In genomic region chr14:52703225-52703624, GRCh38 we compare ENCODE assay signal across 10 cellular contexts. TPM values are rescaled to one million over a fixed set of nuclear protein-coding genes. Genes with fewer than 3 reads are reported as not detected.
DNase-seq lines count a peak whose midpoint lies in the region; ATAC-seq, FAIRE-seq and TF ChIP-seq lines count a peak whose summit lies in the region.
"Had no signal": no experiment of that assay in that cellular context is flagged by ENCODE, and none has a peak within 500 bp of the region (broad histone marks: within the 10 kb centered on the region; RNA-seq: fewer than 3 reads in every experiment).

No MANE protein-coding gene starts in this region.

- H3K27me3 ChIP-seq in bronchial epithelial cell (ENCODE audit: control insufficient read depth, insufficient read depth, low read length) (no peaks in the 10 kb centered on the region), tibial artery (no peaks in the 10 kb centered on the region)

- peak; percentile 46 for DNase-seq in CD1c-positive myeloid dendritic cell (ENCODE audit: extremely low spot score)
- DNase-seq in MV-4-11 (lab: John Stamatoyannopoulos, UW): peak; percentile 76
- peak; percentile 98 for DNase-seq in bronchial epithelial cell (ENCODE audit: low read depth)
- DNase-seq in mucosa of descending colon: peak in 1 of 3 donors; percentile 58
- DNase-seq in medulla oblongata (ENCODE audit: extremely low spot score): no peak
- DNase-seq in GM10266 (ENCODE audit: extremely low spot score): no peak
- DNase-seq in NCI-H1048 (lab: John Stamatoyannopoulos, UW): no peak
- DNase-seq in tibial artery: no peak
- DNase-seq: NCI-H2227 treated with DMSO at 0.1 percent for 48 hours had no signal

- H3K4me3 ChIP-seq in bronchial epithelial cell (ENCODE audit: low read depth, low read length) (no peak overlapping the region), mucosa of descending colon (no peak overlapping the region), tibial artery (no peak overlapping the region)

- TF ChIP-seq CTCF in bronchial epithelial cell (IDR thresholded peaks at IDR 0.05; ENCODE audit: insufficient read depth, low read length, severe bottlenecking) (no peak), mucosa of descending colon (IDR thresholded peaks at IDR 0.05) (no peak), GM10266 (IDR thresholded peaks at IDR 0.05; ENCODE audit: control insufficient read depth, insufficient read depth, low read depth, missing control alignments) (no peak), tibial artery (IDR thresholded peaks at IDR 0.05) (no peak)

- H3K36me3 ChIP-seq in bronchial epithelial cell (ENCODE audit: control insufficient read depth, insufficient read depth, low read length) (no peaks in the 10 kb centered on the region), mucosa of descending colon (ENCODE audit: low read depth) (no peaks in the 10 kb centered on the region), tibial artery (no peaks in the 10 kb centered on the region)

- ATAC-seq in mucosa of descending colon: peak; percentile 49

- H3K27ac ChIP-seq in tibial artery: no peak overlapping the region

- H3K9me3 ChIP-seq in mucosa of descending colon (no peaks in the 10 kb centered on the region), tibial artery (no peaks in the 10 kb centered on the region)

- H3K4me1 ChIP-seq in mucosa of descending colon (ENCODE audit: low read depth) (peaks cover 13% of the 10 kb centered on the region), tibial artery (peaks cover 0 to 12% (median 9%) of the 10 kb centered on the region in 4 donors)

- intact Hi-C loops in mucosa of descending colon (cut with DNase I, micrococcal nuclease) (no loop called here), tibial artery (cut with DNase I; ENCODE audit: low total_unique reads) (no loop called here)

- no peak for FAIRE-seq in bronchial epithelial cell (lab: Jason Lieb, UNC)
- FAIRE-seq: G401.6 had no signal

RNA-seq across cellular contexts. Expression of gene PSMC6, which starts 3.8 kb away (rescaled TPM):
- total RNA-seq in bronchial epithelial cell (84.5 and 90.8 TPM in 2 replicates), mucosa of descending colon (10 to 100 TPM; 68.1 to 70.3 (median 69.7) TPM)

RNA-seq across cellular contexts. Expression of gene ERO1A, which starts 7.9 kb away (rescaled TPM):
- 216 and 486 TPM in 2 replicates for total RNA-seq in bronchial epithelial cell
- total RNA-seq in mucosa of descending colon: 10 to 100 TPM; 45.1 to 67.5 (median 55.4) TPM

RNA-seq across cellular contexts. Expression of gene STYX, which starts 26.7 kb away (rescaled TPM):
- total RNA-seq in bronchial epithelial cell (12.6 and 14.3 TPM in 2 replicates), mucosa of descending colon (10 to 100 TPM in 1 of 3 donors, 1 to 10 TPM in 2; 8.1 to 14.4 (median 9.5) TPM)

Comparison
In these comparisons a context has a peak if more than half of its experiments do, and no peak if none do; other contexts are left out.
1. DNase-seq: peak in CD1c-positive myeloid dendritic cell (single experiment), MV-4-11 (single experiment) and bronchial epithelial cell (single experiment); none in medulla oblongata (single experiment), GM10266 (single experiment), NCI-H1048 (single experiment) and tibial artery (0 of 2).